In the genomic region with DNA sequence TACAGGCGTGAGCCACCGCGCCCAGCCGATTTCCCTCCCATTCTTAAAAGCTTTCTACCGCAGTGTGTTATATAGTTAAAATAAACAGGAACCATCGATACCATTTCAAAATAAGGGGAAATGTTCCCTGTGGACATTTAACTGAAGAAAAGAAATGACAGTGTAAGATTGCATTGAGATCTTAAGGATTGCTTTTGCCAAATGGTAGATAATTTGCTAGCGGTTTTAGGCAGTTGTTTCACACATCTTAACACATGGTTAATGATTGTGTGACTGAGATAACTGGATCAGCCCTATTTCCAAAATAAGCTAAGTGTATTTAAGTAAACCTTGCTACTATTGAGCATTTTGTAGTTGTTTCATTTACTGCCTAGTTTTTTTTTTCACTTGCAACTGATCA, we compare ENCODE assay signal across 29 cellular contexts. TPM values are rescaled to one million over a fixed set of nuclear protein-coding genes. Genes with fewer than 3 reads are reported as not detected.
DNase-seq lines count a peak whose midpoint lies in the region; ATAC-seq and TF ChIP-seq lines count a peak whose summit lies in the region.
"Had no signal": no experiment of that assay in that cellular context is flagged by ENCODE, and none has a peak within 500 bp of the region (broad histone marks: within the 10 kb centered on the region; RNA-seq: fewer than 3 reads in every experiment).

No MANE protein-coding gene starts in this region.

- H3K4me2 ChIP-seq in GM23338, result no peak overlapping the region
- H3K4me2 ChIP-seq: hepatocyte, smooth muscle cell had no signal

- DNase-seq in activated CD4-positive, alpha-beta T cell treated with anti-CD3 and anti-CD28 coated beads for 36 hours, result no peak
- DNase-seq in activated CD4-positive, alpha-beta T cell treated with anti-CD3 and anti-CD28 coated beads for 1 hour, result no peak
- DNase-seq in GM23338 (ENCODE audit: low spot score), result no peak
- DNase-seq in activated T-helper 1 cell treated with anti-CD3 and anti-CD28 coated beads, Interleukin-12 subunit alpha, Interleukin-12 subunit beta, Interleukin-2, Interleukin-4 antibody, amounts not matched to agents 30 ng/mL and 10 ng/mL and 1 ng/mL, durations not matched to agents 14 hours and 24 hours and 36 hours (ENCODE audit: low spot score), result no peak
- DNase-seq in mesothelial cell of epicardium (ENCODE audit: low spot score in 2 of 2, unreplicated experiment in 2 of 2), result no peak
- DNase-seq in CD14-positive monocyte (ENCODE audit: low spot score), result no peak
- no peak for DNase-seq in effector CD4-positive, alpha-beta T cell
- DNase-seq in NCI-H446 (lab: John Stamatoyannopoulos, UW), result no peak
- DNase-seq: adrenal gland; AML-193; colonic mucosa; foreskin keratinocyte; GF-D8; HCEC 1CT; IMR-90; left colon; NCI-H1105 treated with DMSO at 0.1 percent for 48 hours; NCI-H2029 treated with DMSO at 0.1 percent for 48 hours; NCI-H2227 treated with DMSO at 0.1 percent for 48 hours; NCI-H774; occipital lobe; retina; stimulated activated CD4-positive, alpha-beta T cell treated with anti-CD3 and anti-CD28 coated beads, Interleukin-2, amount 100 ng/mL, for 24 hours had no signal

- peaks cover 30% of the 10 kb centered on the region for H3K4me1 Mint-ChIP-seq in activated CD4-positive, alpha-beta T cell treated with anti-CD3 and anti-CD28 coated beads for 36 hours
- H3K4me1 Mint-ChIP-seq in GM23338 (peaks cover 74% of the 10 kb centered on the region), mesothelial cell of epicardium (peaks cover 2% of the 10 kb centered on the region), CD14-positive monocyte (peaks cover 10% of the 10 kb centered on the region)
- peaks cover 45% of the 10 kb centered on the region for H3K4me1 Mint-ChIP-seq in activated T-helper 1 cell treated with anti-CD3 and anti-CD28 coated beads, Interleukin-12 subunit alpha, Interleukin-12 subunit beta, Interleukin-2, Interleukin-4 antibody, amounts not matched to agents 30 ng/mL and 10 ng/mL and 1 ng/mL, durations not matched to agents 14 hours and 24 hours and 36 hours (ENCODE audit: low read depth)

- H4K20me1 ChIP-seq in GM23338 (replicated peaks; ENCODE audit: insufficient read depth), result no peaks in the 10 kb centered on the region

- POLR2A ChIA-PET in activated CD4-positive, alpha-beta T cell treated with anti-CD3 and anti-CD28 coated beads for 36 hours (lab: Charles Lee), result interaction anchor here (1.1 to 1.3 kb wide), 2 partner anchors 15 to 24 kb away, joined by 3 to 8 read pairs; a partner anchor contains a TSS

- H3F3A ChIP-seq in GM23338 (replicated peaks; ENCODE audit: low read depth), result peaks cover 17% of the 10 kb centered on the region

- H3K79me2 ChIP-seq in GM23338 (replicated peaks; ENCODE audit: insufficient read depth), result peaks cover 62% of the 10 kb centered on the region

- no peak overlapping the region for H3K4me3 Mint-ChIP-seq in activated CD4-positive, alpha-beta T cell treated with anti-CD3 and anti-CD28 coated beads for 36 hours
- H3K4me3 Mint-ChIP-seq in GM23338 (no peak overlapping the region), mesothelial cell of epicardium (no peak overlapping the region), CD14-positive monocyte (no peak overlapping the region)
- H3K4me3 Mint-ChIP-seq in activated T-helper 1 cell treated with anti-CD3 and anti-CD28 coated beads, Interleukin-12 subunit alpha, Interleukin-12 subunit beta, Interleukin-2, Interleukin-4 antibody, amounts not matched to agents 30 ng/mL and 10 ng/mL and 1 ng/mL, durations not matched to agents 14 hours and 24 hours and 36 hours, result no peak overlapping the region

- no peaks in the 10 kb centered on the region for H3K27me3 ChIP-seq in GM23338 (ENCODE audit: insufficient read depth)
- H3K27me3 ChIP-seq: adrenal gland, breast epithelium, colonic mucosa, foreskin keratinocyte, hepatocyte had no signal

- H2AFZ ChIP-seq in GM23338, result no peak overlapping the region
- H2AFZ ChIP-seq: hepatocyte had no signal

- H3K9me2 ChIP-seq in GM23338 (ENCODE audit: insufficient read depth), result no peaks in the 10 kb centered on the region

- intact Hi-C loops in activated CD4-positive, alpha-beta T cell treated with anti-CD3 and anti-CD28 coated beads for 36 hours (cut with DNase I, micrococcal nuclease), result no loop called here
- intact Hi-C loops in activated T-helper 1 cell treated with anti-CD3 and anti-CD28 coated beads, Interleukin-12 subunit alpha, Interleukin-12 subunit beta, Interleukin-2, Interleukin-4 antibody, amounts not matched to agents 30 ng/mL and 10 ng/mL and 1 ng/mL, durations not matched to agents 14 hours and 24 hours and 36 hours (cut with micrococcal nuclease), result loop anchor here (2.0 kb wide), 1 partner anchor 14 kb away; no protein-coding TSS in a partner anchor
- intact Hi-C loops in CD14-positive monocyte (cut with micrococcal nuclease), result no loop called here

- H3K4me3 ChIP-seq in GM23338, result no peak overlapping the region
- H3K4me3 ChIP-seq: adrenal gland, breast epithelium, colonic mucosa, hepatocyte, smooth muscle cell had no signal

- H3K27ac ChIP-seq in GM23338 (ENCODE audit: low read depth), result no peak overlapping the region
- H3K27ac ChIP-seq: breast epithelium, colonic mucosa, foreskin keratinocyte, hepatocyte, HL-60 had no signal

- H3K4me1 ChIP-seq in GM23338 (ENCODE audit: insufficient read depth), result peaks cover 45% of the 10 kb centered on the region
- H3K4me1 ChIP-seq: breast epithelium, colonic mucosa, foreskin keratinocyte had no signal

- H3K27ac Mint-ChIP-seq in activated CD4-positive, alpha-beta T cell treated with anti-CD3 and anti-CD28 coated beads for 36 hours, result peak overlapping the region; percentile 29
- H3K27ac Mint-ChIP-seq in GM23338 (peak overlapping the region; percentile 50), mesothelial cell of epicardium (peak overlapping the region; percentile 17), CD14-positive monocyte (peak overlapping the region in 2 of 7 donors; percentile 13 to 39)
- peak overlapping the region; percentile 40 for H3K27ac Mint-ChIP-seq in activated T-helper 1 cell treated with anti-CD3 and anti-CD28 coated beads, Interleukin-12 subunit alpha, Interleukin-12 subunit beta, Interleukin-2, Interleukin-4 antibody, amounts not matched to agents 30 ng/mL and 10 ng/mL and 1 ng/mL, durations not matched to agents 14 hours and 24 hours and 36 hours

- no peak for ATAC-seq in activated CD4-positive, alpha-beta T cell treated with anti-CD3 and anti-CD28 coated beads for 36 hours
- no peak for ATAC-seq in GM23338
- ATAC-seq: activated CD4-positive, CD25-positive, alpha-beta regulatory T cell treated with anti-CD3 and anti-CD28 coated beads, Interleukin-2, amount 50 U/mL, for 24 hours; esophagus mucosa; foreskin keratinocyte; left colon had no signal

- no peaks in the 10 kb centered on the region for H3K9me3 Mint-ChIP-seq in activated CD4-positive, alpha-beta T cell treated with anti-CD3 and anti-CD28 coated beads for 36 hours (ENCODE audit: low read depth)
- H3K9me3 Mint-ChIP-seq in GM23338 (no peaks in the 10 kb centered on the region), mesothelial cell of epicardium (no peaks in the 10 kb centered on the region), CD14-positive monocyte (no peaks in the 10 kb centered on the region)
- H3K9me3 Mint-ChIP-seq in activated T-helper 1 cell treated with anti-CD3 and anti-CD28 coated beads, Interleukin-12 subunit alpha, Interleukin-12 subunit beta, Interleukin-2, Interleukin-4 antibody, amounts not matched to agents 30 ng/mL and 10 ng/mL and 1 ng/mL, durations not matched to agents 14 hours and 24 hours and 36 hours, result no peaks in the 10 kb centered on the region

- peaks cover 45% of the 10 kb centered on the region for H3K36me3 Mint-ChIP-seq in activated CD4-positive, alpha-beta T cell treated with anti-CD3 and anti-CD28 coated beads for 36 hours (ENCODE audit: low read depth)
- H3K36me3 Mint-ChIP-seq in GM23338 (ENCODE audit: low read depth) (peaks cover 49% of the 10 kb centered on the region; the same call in 2 of the 3 replicates), mesothelial cell of epicardium (peaks cover 21% of the 10 kb centered on the region), CD14-positive monocyte (peaks cover 56 to 72% of the 10 kb centered on the region in 2 donors)
- peaks cover 38% of the 10 kb centered on the region for H3K36me3 Mint-ChIP-seq in activated T-helper 1 cell treated with anti-CD3 and anti-CD28 coated beads, Interleukin-12 subunit alpha, Interleukin-12 subunit beta, Interleukin-2, Interleukin-4 antibody, amounts not matched to agents 30 ng/mL and 10 ng/mL and 1 ng/mL, durations not matched to agents 14 hours and 24 hours and 36 hours (ENCODE audit: low read depth)

- peaks cover 2% of the 10 kb centered on the region; the same call in 1 of the 2 replicates for H3K36me3 ChIP-seq in GM23338 (ENCODE audit: insufficient read depth)
- H3K36me3 ChIP-seq: breast epithelium, colonic mucosa had no signal

- TF ChIP-seq CTCF in GM23338 (conservative IDR thresholded peaks at IDR 0.05; ENCODE audit: low read depth in 2 of 2) (no peak), mesothelial cell of epicardium (IDR thresholded peaks at IDR 0.05; ENCODE audit: unreplicated experiment) (no peak), CD14-positive monocyte (IDR thresholded peaks at IDR 0.05) (no peak)

- no peaks in the 10 kb centered on the region for H3K27me3 Mint-ChIP-seq in activated CD4-positive, alpha-beta T cell treated with anti-CD3 and anti-CD28 coated beads for 36 hours
- H3K27me3 Mint-ChIP-seq in GM23338 (ENCODE audit: insufficient read depth, low read depth, poor library complexity), result peaks cover 4% of the 10 kb centered on the region
- H3K27me3 Mint-ChIP-seq in activated T-helper 1 cell treated with anti-CD3 and anti-CD28 coated beads, Interleukin-12 subunit alpha, Interleukin-12 subunit beta, Interleukin-2, Interleukin-4 antibody, amounts not matched to agents 30 ng/mL and 10 ng/mL and 1 ng/mL, durations not matched to agents 14 hours and 24 hours and 36 hours (ENCODE audit: insufficient read depth), result no peaks in the 10 kb centered on the region
- H3K27me3 Mint-ChIP-seq in mesothelial cell of epicardium (ENCODE audit: low read depth), result no peaks in the 10 kb centered on the region
- peaks cover 0 to 1% (median 0%) of the 10 kb centered on the region in 3 donors for H3K27me3 Mint-ChIP-seq in CD14-positive monocyte (ENCODE audit: low read depth in 3 of 3)

- CTCF ChIA-PET in activated CD4-positive, alpha-beta T cell treated with anti-CD3 and anti-CD28 coated beads for 36 hours (lab: Charles Lee), result interaction anchor here (0.6 to 1.6 kb wide), 5 partner anchors 9 to 429 kb away, joined by 3 to 8 read pairs (median 3); no protein-coding TSS in a partner anchor

RNA-seq across cellular contexts. Expression of a gene that starts 15.6 kb away (rescaled TPM):
- total RNA-seq in activated CD4-positive, alpha-beta T cell treated with anti-CD3 and anti-CD28 coated beads for 36 hours, result 100 to 1,000 TPM; 101 to 110 TPM
- 66.5 and 70.5 TPM in 2 replicates for total RNA-seq in GM23338 (2014; rRNA removed; shearing (Covaris generic))
- polyA plus RNA-seq in GM23338 (2016; fragmentation: Nextera tagmentation; extraction: Ambion mirVana), result 27.7 and 31.2 TPM in 2 replicates
- total RNA-seq in activated T-helper 1 cell treated with anti-CD3 and anti-CD28 coated beads, Interleukin-12 subunit alpha, Interleukin-12 subunit beta, Interleukin-2, Interleukin-4 antibody, amounts not matched to agents 30 ng/mL and 10 ng/mL and 1 ng/mL, durations not matched to agents 14 hours and 24 hours and 36 hours, result 99.9 and 102 TPM in 2 replicates
- 85.9 to 87.5 TPM (median 86.1 TPM) in 3 replicates for total RNA-seq in mesothelial cell of epicardium
- polyA plus RNA-seq in CD14-positive monocyte, result 10 to 100 TPM; 15.6 to 27.4 TPM

RNA-seq across cellular contexts. Expression of a gene that starts 25.9 kb away (rescaled TPM):
- 10 to 100 TPM; 13.6 to 15.2 TPM for total RNA-seq in activated CD4-positive, alpha-beta T cell treated with anti-CD3 and anti-CD28 coated beads for 36 hours
- 24.1 and 30.0 TPM in 2 replicates for total RNA-seq in GM23338 (2014; rRNA removed; shearing (Covaris generic))
- 17.8 and 23.5 TPM in 2 replicates for polyA plus RNA-seq in GM23338 (2016; fragmentation: Nextera tagmentation; extraction: Ambion mirVana)
- 20.6 and 22.9 TPM in 2 replicates for total RNA-seq in activated T-helper 1 cell treated with anti-CD3 and anti-CD28 coated beads, Interleukin-12 subunit alpha, Interleukin-12 subunit beta, Interleukin-2, Interleukin-4 antibody, amounts not matched to agents 30 ng/mL and 10 ng/mL and 1 ng/mL, durations not matched to agents 14 hours and 24 hours and 36 hours
- 65.8 to 71.5 TPM (median 69.6 TPM) in 3 replicates for total RNA-seq in mesothelial cell of epicardium
- polyA plus RNA-seq in CD14-positive monocyte, result 10 to 100 TPM; 37.6 to 39.6 TPM
